In the genomic region with DNA sequence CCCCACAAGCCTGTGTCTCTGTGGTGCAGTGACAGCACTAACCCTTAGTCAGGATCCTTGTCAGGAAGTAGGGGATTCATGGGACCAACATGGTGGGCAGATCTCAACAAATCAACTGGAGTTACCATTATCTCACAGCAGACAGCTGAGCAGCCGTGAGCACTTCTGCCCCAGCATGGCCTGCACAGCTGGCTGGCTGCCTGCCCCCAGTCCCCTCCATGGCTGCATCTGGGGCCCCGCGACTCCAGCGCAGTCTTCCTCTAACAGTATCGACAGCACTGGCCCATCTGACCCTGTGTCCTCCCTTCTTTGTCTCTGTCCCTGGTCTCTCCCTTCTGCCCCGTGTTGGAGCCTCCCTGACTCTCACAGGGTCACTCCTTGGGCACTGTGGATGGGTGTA, we compare ENCODE assay signal across 19 cellular contexts.
"Had no signal": no experiment of that assay in that cellular context is flagged by ENCODE, and none has a peak within 500 bp of the region (broad histone marks: within the 10 kb centered on the region; RNA-seq: fewer than 3 reads in every experiment).

No MANE protein-coding gene starts in this region.

- H3K27me3 ChIP-seq: esophagus squamous epithelium, hepatocyte, right lobe of liver had no signal

- FAIRE-seq: colon had no signal

- H3K4me3 ChIP-seq: esophagus squamous epithelium, hepatocyte, psoas muscle, right lobe of liver had no signal

- H2AFZ ChIP-seq: hepatocyte had no signal

- H3K79me2 ChIP-seq: hepatocyte had no signal

- H3K4me1 ChIP-seq: right lobe of liver had no signal

- DNase-seq: effector memory CD8-positive, alpha-beta T cell; esophagus squamous epithelium; foreskin fibroblast; left colon; left ventricle myocardium superior; naive thymus-derived CD4-positive, alpha-beta T cell; nephron progenitor cell; psoas muscle; retina; right lobe of liver; stimulated activated CD4-positive, alpha-beta T cell treated with anti-CD3 and anti-CD28 coated beads, Interleukin-2, amount 100 ng/mL, for 24 hours; stimulated activated CD4-positive, alpha-beta T cell treated with anti-CD3 and anti-CD28 coated beads, Interleukin-4, amount 100 ng/mL, for 4 hours; stimulated activated naive B cell treated with anti-CD40 and anti-IgM and Interleukin-4, amounts not matched to agents 10 μg/mL and 1 μg/mL and 100 μg/mL, for 72 hours; stimulated activated naive CD8-positive, alpha-beta T cell treated with anti-CD3 and anti-CD28 coated beads, Interleukin-15, amount 100 ng/mL, for 72 hours; trophoblast cell had no signal

- H3K4me2 ChIP-seq: hepatocyte had no signal

- H3K36me3 ChIP-seq: esophagus squamous epithelium, neutrophil, right lobe of liver had no signal

- H3K9me3 ChIP-seq: esophagus squamous epithelium, neutrophil, psoas muscle, right lobe of liver had no signal

- ATAC-seq: effector memory CD8-positive, alpha-beta T cell; left colon; left ventricle myocardium superior; naive thymus-derived CD4-positive, alpha-beta T cell; psoas muscle; right lobe of liver; stimulated activated naive B cell treated with anti-CD40 and anti-IgM and Interleukin-4, amounts not matched to agents 10 μg/mL and 1 μg/mL and 100 μg/mL, for 72 hours; stimulated activated naive CD8-positive, alpha-beta T cell treated with anti-CD3 and anti-CD28 coated beads, Interleukin-15, amount 100 ng/mL, for 72 hours had no signal

- H3K27ac ChIP-seq: epithelial cell of prostate, esophagus squamous epithelium, hepatocyte, neutrophil, psoas muscle, right lobe of liver had no signal
